ENCODE assay signal across 1 cellular context in the genomic region with DNA sequence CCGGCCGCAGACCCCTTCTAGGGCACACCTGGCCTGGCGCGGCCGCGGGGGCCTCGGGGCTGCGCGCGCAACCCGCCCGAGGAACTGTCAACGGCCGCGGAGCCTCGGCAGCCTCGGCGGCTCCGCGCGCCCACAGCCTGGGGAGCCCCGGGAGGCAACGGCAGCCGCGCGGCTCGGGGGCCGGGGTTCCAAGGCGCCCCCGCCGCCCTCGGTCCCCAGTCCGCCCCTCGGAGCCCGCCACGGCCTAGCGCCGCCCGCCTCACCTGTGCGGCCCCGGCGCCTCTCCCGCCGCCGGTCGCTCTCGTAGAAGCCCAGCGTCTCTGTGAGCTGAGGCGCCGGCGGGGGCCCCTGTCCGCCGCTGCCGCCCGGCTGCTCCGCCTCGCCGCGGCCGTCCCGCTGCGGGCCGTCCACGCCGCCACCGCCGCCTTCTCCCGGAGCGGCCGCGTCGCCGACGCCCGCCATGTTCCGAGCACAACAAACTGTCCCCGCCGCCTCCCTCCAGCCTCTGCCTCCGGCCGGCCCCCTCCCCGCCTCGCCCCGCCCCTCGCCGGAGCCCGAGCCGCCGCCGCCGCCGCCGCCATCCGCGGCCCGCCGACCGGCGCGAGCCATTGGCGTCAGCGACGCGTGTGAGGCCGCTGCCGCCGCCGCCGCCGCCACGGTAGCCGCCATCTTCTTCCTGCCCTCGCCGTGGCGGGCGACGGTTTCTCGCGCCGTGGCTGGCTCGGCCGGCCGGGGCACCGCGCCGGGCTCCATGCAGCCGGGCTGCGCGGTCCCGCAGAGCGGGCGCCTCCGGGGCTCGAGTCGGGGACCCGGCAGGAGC.
TF ChIP-seq lines count a peak whose summit lies in the region.

A gene with protein sequence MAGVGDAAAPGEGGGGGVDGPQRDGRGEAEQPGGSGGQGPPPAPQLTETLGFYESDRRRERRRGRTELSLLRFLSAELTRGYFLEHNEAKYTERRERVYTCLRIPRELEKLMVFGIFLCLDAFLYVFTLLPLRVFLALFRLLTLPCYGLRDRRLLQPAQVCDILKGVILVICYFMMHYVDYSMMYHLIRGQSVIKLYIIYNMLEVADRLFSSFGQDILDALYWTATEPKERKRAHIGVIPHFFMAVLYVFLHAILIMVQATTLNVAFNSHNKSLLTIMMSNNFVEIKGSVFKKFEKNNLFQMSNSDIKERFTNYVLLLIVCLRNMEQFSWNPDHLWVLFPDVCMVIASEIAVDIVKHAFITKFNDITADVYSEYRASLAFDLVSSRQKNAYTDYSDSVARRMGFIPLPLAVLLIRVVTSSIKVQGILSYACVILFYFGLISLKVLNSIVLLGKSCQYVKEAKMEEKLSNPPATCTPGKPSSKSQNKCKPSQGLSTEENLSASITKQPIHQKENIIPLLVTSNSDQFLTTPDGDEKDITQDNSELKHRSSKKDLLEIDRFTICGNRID (minus strand): TSS at position 476 of the 820 bp plus-strand sequence. CDS start 14 bp downstream, at position 462.

TF ChIP-seq in HepG2, 621 proteins besides CTCF, POLR2A, EP300 and RAD21 (continued from another document and continues in another):
- TF ChIP-seq GATAD1 (CRISPR knock-in tag; IDR thresholded peaks at IDR 0.05), result 0 out of 2 replicates have a peak, but pooled peaks have one; percentile 40
- TF ChIP-seq, protein P1, sequence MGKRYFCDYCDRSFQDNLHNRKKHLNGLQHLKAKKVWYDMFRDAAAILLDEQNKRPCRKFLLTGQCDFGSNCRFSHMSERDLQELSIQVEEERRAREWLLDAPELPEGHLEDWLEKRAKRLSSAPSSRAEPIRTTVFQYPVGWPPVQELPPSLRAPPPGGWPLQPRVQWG (CRISPR knock-in tag; IDR thresholded peaks at IDR 0.05; ENCODE audit: borderline replicate concordance, low read depth), result no peak
- TF ChIP-seq ZNF121 (CRISPR knock-in tag; IDR thresholded peaks at IDR 0.05), result no peak
- TF ChIP-seq ZFP82 (CRISPR knock-in tag; IDR thresholded peaks at IDR 0.05; ENCODE audit: borderline replicate concordance), result no peak
- TF ChIP-seq CREB1 (IDR thresholded peaks at IDR 0.05), result peak; percentile 68; the same call in 1 of the 2 replicates
- no peak for TF ChIP-seq CREB1 (CRISPR knock-in tag; IDR thresholded peaks at IDR 0.05)
- no peak for TF ChIP-seq TCF12 (IDR thresholded peaks at IDR 0.05)
- TF ChIP-seq TCF12 (CRISPR knock-in tag; IDR thresholded peaks at IDR 0.05), result no peak
- peak; percentile 24 for TF ChIP-seq RBFOX2 (IDR thresholded peaks at IDR 0.05; ENCODE audit: low read depth, low read length)
- peak; percentile 95 for TF ChIP-seq HOXA3 (CRISPR knock-in tag; IDR thresholded peaks at IDR 0.05)
- TF ChIP-seq SUZ12 (IDR thresholded peaks at IDR 0.05; ENCODE audit: low read depth, low read length), result no peak
- no peak for TF ChIP-seq HNF4G (IDR thresholded peaks at IDR 0.05; ENCODE audit: borderline replicate concordance, low read depth, low read length)
- TF ChIP-seq HNF4G (CRISPR knock-in tag; IDR thresholded peaks at IDR 0.05; ENCODE audit: borderline replicate concordance, low read depth), result no peak
- TF ChIP-seq ZMYM4 (CRISPR knock-in tag; IDR thresholded peaks at IDR 0.05), result 0 out of 2 replicates have a peak, but pooled peaks have one; percentile 5
- TF ChIP-seq TMF1 (CRISPR knock-in tag; IDR thresholded peaks at IDR 0.05; ENCODE audit: low read depth), result peak; percentile 57; the same call in 1 of the 2 replicates
- no peak for TF ChIP-seq RCOR2 (CRISPR knock-in tag; IDR thresholded peaks at IDR 0.05)
- TF ChIP-seq FLYWCH1 (CRISPR knock-in tag; IDR thresholded peaks at IDR 0.05), result no peak
- TF ChIP-seq MXI1 (IDR thresholded peaks at IDR 0.05; ENCODE audit: borderline replicate concordance, low read depth, low read length), result 0 out of 3 replicates have a peak, but pooled peaks have one; percentile 30
- no peak for TF ChIP-seq ZSCAN20 (CRISPR knock-in tag; IDR thresholded peaks at IDR 0.05; ENCODE audit: borderline replicate concordance)
- TF ChIP-seq AGO1 (IDR thresholded peaks at IDR 0.05; ENCODE audit: low read depth, low read length, poor library complexity, severe bottlenecking), result no peak
- no peak for TF ChIP-seq GPN1 (CRISPR knock-in tag; IDR thresholded peaks at IDR 0.05; ENCODE audit: borderline replicate concordance)
- TF ChIP-seq ZNF768 (CRISPR knock-in tag; IDR thresholded peaks at IDR 0.05), result 0 out of 2 replicates have a peak, but pooled peaks have one; percentile 26
- TF ChIP-seq, protein P2, sequence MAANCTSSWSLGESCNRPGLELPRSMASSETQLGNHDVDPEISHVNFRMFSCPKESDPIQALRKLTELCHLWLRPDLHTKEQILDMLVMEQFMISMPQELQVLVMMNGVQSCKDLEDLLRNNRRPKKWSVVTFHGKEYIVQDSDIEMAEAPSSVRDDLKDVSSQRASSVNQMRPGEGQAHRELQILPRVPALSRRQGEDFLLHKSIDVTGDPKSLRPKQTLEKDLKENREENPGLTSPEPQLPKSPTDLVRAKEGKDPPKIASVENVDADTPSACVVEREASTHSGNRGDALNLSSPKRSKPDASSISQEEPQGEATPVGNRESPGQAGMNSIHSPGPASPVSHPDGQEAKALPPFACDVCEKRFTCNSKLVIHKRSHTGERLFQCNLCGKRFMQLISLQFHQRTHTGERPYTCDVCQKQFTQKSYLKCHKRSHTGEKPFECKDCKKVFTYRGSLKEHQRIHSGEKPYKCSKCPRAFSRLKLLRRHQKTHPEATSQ (CRISPR knock-in tag; IDR thresholded peaks at IDR 0.05; ENCODE audit: borderline replicate concordance), result no peak
- TF ChIP-seq, protein P3, sequence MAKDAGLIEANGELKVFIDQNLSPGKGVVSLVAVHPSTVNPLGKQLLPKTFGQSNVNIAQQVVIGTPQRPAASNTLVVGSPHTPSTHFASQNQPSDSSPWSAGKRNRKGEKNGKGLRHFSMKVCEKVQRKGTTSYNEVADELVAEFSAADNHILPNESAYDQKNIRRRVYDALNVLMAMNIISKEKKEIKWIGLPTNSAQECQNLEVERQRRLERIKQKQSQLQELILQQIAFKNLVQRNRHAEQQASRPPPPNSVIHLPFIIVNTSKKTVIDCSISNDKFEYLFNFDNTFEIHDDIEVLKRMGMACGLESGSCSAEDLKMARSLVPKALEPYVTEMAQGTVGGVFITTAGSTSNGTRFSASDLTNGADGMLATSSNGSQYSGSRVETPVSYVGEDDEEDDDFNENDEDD (CRISPR knock-in tag; IDR thresholded peaks at IDR 0.05; ENCODE audit: borderline replicate concordance), result 0 out of 2 replicates have a peak, but pooled peaks have one; percentile 23
- no peak for TF ChIP-seq MATR3 (CRISPR knock-in tag; IDR thresholded peaks at IDR 0.05)
- TF ChIP-seq, protein P4, sequence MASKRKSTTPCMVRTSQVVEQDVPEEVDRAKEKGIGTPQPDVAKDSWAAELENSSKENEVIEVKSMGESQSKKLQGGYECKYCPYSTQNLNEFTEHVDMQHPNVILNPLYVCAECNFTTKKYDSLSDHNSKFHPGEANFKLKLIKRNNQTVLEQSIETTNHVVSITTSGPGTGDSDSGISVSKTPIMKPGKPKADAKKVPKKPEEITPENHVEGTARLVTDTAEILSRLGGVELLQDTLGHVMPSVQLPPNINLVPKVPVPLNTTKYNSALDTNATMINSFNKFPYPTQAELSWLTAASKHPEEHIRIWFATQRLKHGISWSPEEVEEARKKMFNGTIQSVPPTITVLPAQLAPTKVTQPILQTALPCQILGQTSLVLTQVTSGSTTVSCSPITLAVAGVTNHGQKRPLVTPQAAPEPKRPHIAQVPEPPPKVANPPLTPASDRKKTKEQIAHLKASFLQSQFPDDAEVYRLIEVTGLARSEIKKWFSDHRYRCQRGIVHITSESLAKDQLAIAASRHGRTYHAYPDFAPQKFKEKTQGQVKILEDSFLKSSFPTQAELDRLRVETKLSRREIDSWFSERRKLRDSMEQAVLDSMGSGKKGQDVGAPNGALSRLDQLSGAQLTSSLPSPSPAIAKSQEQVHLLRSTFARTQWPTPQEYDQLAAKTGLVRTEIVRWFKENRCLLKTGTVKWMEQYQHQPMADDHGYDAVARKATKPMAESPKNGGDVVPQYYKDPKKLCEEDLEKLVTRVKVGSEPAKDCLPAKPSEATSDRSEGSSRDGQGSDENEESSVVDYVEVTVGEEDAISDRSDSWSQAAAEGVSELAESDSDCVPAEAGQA (IDR thresholded peaks at IDR 0.05; ENCODE audit: low read depth), result peak; percentile 92; the same call in 1 of the 2 replicates
- TF ChIP-seq, protein P4 (CRISPR knock-in tag; IDR thresholded peaks at IDR 0.05; ENCODE audit: borderline replicate concordance), result no peak
- TF ChIP-seq SAP130 (CRISPR knock-in tag; IDR thresholded peaks at IDR 0.05; ENCODE audit: low read depth), result peak; percentile 42; the same call in 1 of the 2 replicates
- TF ChIP-seq ZNF274 (CRISPR knock-in tag; IDR thresholded peaks at IDR 0.05), result no peak
- no peak for TF ChIP-seq CBX5 (CRISPR knock-in tag; IDR thresholded peaks at IDR 0.05; ENCODE audit: borderline replicate concordance)
- TF ChIP-seq, protein P5, sequence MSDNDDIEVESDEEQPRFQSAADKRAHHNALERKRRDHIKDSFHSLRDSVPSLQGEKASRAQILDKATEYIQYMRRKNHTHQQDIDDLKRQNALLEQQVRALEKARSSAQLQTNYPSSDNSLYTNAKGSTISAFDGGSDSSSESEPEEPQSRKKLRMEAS (IDR thresholded peaks at IDR 0.05), result peak; percentile 60; the same call in 1 of the 2 replicates
- 0 out of 2 replicates have a peak, but pooled peaks have one; percentile 38 for TF ChIP-seq ZNF431 (CRISPR knock-in tag; IDR thresholded peaks at IDR 0.05; ENCODE audit: borderline replicate concordance, low read depth)
- TF ChIP-seq ZNF761 (CRISPR knock-in tag; conservative IDR thresholded peaks at IDR 0.05), result no peak
- TF ChIP-seq ZNF841 (CRISPR knock-in tag; IDR thresholded peaks at IDR 0.05; ENCODE audit: borderline replicate concordance), result no peak
- TF ChIP-seq, protein P6, sequence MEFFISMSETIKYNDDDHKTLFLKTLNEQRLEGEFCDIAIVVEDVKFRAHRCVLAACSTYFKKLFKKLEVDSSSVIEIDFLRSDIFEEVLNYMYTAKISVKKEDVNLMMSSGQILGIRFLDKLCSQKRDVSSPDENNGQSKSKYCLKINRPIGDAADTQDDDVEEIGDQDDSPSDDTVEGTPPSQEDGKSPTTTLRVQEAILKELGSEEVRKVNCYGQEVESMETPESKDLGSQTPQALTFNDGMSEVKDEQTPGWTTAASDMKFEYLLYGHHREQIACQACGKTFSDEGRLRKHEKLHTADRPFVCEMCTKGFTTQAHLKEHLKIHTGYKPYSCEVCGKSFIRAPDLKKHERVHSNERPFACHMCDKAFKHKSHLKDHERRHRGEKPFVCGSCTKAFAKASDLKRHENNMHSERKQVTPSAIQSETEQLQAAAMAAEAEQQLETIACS (CRISPR knock-in tag; IDR thresholded peaks at IDR 0.05), result peak; percentile 44; the same call in 1 of the 2 replicates
- no peak for TF ChIP-seq SP2 (CRISPR knock-in tag; IDR thresholded peaks at IDR 0.05)
- TF ChIP-seq, protein P7, sequence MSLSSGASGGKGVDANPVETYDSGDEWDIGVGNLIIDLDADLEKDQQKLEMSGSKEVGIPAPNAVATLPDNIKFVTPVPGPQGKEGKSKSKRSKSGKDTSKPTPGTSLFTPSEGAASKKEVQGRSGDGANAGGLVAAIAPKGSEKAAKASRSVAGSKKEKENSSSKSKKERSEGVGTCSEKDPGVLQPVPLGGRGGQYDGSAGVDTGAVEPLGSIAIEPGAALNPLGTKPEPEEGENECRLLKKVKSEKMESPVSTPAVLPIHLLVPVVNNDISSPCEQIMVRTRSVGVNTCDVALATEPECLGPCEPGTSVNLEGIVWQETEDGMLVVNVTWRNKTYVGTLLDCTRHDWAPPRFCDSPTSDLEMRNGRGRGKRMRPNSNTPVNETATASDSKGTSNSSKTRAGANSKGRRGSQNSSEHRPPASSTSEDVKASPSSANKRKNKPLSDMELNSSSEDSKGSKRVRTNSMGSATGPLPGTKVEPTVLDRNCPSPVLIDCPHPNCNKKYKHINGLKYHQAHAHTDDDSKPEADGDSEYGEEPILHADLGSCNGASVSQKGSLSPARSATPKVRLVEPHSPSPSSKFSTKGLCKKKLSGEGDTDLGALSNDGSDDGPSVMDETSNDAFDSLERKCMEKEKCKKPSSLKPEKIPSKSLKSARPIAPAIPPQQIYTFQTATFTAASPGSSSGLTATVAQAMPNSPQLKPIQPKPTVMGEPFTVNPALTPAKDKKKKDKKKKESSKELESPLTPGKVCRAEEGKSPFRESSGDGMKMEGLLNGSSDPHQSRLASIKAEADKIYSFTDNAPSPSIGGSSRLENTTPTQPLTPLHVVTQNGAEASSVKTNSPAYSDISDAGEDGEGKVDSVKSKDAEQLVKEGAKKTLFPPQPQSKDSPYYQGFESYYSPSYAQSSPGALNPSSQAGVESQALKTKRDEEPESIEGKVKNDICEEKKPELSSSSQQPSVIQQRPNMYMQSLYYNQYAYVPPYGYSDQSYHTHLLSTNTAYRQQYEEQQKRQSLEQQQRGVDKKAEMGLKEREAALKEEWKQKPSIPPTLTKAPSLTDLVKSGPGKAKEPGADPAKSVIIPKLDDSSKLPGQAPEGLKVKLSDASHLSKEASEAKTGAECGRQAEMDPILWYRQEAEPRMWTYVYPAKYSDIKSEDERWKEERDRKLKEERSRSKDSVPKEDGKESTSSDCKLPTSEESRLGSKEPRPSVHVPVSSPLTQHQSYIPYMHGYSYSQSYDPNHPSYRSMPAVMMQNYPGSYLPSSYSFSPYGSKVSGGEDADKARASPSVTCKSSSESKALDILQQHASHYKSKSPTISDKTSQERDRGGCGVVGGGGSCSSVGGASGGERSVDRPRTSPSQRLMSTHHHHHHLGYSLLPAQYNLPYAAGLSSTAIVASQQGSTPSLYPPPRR (CRISPR knock-in tag; IDR thresholded peaks at IDR 0.05; ENCODE audit: borderline replicate concordance), result no peak
- TF ChIP-seq SOX5 (CRISPR knock-in tag; IDR thresholded peaks at IDR 0.05; ENCODE audit: borderline replicate concordance), result no peak
- TF ChIP-seq MTA3 (CRISPR knock-in tag; IDR thresholded peaks at IDR 0.05), result no peak
- TF ChIP-seq ZNF17 (CRISPR knock-in tag; IDR thresholded peaks at IDR 0.05), result no peak
- peak; percentile 94 for TF ChIP-seq YY1 (IDR thresholded peaks at IDR 0.05; ENCODE audit: insufficient read depth, insufficient replicate concordance, low read depth, low read length)
- peak; percentile 30 for TF ChIP-seq SKI (IDR thresholded peaks at IDR 0.05; ENCODE audit: partially characterized antibody)
- 0 out of 2 replicates have a peak, but pooled peaks have one; percentile 19 for TF ChIP-seq SP4 (CRISPR knock-in tag; IDR thresholded peaks at IDR 0.05)
- no peak for TF ChIP-seq ZSCAN9 (CRISPR knock-in tag; IDR thresholded peaks at IDR 0.05; ENCODE audit: borderline replicate concordance)
- no peak for TF ChIP-seq ZNF101 (CRISPR knock-in tag; IDR thresholded peaks at IDR 0.05; ENCODE audit: borderline replicate concordance, low read depth)
